ENCODE assay signal across 1 cellular context in the genomic region with DNA sequence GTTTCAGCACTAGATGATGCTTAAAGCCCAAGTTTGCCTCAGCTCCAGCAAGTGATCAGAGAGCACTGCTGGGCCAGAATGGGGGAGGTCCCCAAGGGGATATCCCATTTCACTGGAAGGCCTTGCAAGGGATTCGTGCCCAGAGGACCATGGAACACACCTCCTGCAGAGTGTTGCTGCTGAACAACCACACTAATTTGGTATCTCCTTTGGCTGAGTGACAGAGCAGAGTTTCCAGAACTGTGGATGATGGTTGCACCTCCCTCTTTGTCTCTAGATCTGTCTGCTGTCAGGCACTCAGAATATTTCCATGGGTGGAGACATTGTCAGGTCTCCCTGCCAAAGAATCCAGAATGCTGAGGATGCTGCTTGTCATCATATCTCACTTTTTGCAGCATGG.
TF ChIP-seq lines count a peak whose summit lies in the region.

No MANE protein-coding gene starts in this region.

TF ChIP-seq in H1, 55 proteins besides CTCF, POLR2A, EP300 and RAD21 (continued from another document):
- TF ChIP-seq, protein P1, sequence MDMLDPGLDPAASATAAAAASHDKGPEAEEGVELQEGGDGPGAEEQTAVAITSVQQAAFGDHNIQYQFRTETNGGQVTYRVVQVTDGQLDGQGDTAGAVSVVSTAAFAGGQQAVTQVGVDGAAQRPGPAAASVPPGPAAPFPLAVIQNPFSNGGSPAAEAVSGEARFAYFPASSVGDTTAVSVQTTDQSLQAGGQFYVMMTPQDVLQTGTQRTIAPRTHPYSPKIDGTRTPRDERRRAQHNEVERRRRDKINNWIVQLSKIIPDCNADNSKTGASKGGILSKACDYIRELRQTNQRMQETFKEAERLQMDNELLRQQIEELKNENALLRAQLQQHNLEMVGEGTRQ (IDR thresholded peaks at IDR 0.05; ENCODE audit: low read length), result no peak
- TF ChIP-seq RFX5 (IDR thresholded peaks at IDR 0.05; ENCODE audit: borderline replicate concordance, low read depth, low read length), result no peak
- no peak for TF ChIP-seq ZNF274 (IDR thresholded peaks at IDR 0.05; ENCODE audit: borderline replicate concordance, extremely low read depth, low read length)
- no peak for TF ChIP-seq YY1 (IDR thresholded peaks at IDR 0.05; ENCODE audit: low read depth, low read length)
- TF ChIP-seq KDM5A (IDR thresholded peaks at IDR 0.05; ENCODE audit: low read length), result no peak
- TF ChIP-seq KDM4A (IDR thresholded peaks at IDR 0.05; ENCODE audit: low read depth, low read length, severe bottlenecking), result no peak
- TF ChIP-seq TAF7 (optimal IDR thresholded peaks at IDR 0.05; ENCODE audit: borderline replicate concordance, low read depth, low read length), result no peak
- TF ChIP-seq BACH1 (IDR thresholded peaks at IDR 0.05; ENCODE audit: low read length), result no peak
TF ChIP-seq in H1: peak in this region for 0.
